Comparison of ENCODE assay signal across 9 cellular contexts in the genomic region with DNA sequence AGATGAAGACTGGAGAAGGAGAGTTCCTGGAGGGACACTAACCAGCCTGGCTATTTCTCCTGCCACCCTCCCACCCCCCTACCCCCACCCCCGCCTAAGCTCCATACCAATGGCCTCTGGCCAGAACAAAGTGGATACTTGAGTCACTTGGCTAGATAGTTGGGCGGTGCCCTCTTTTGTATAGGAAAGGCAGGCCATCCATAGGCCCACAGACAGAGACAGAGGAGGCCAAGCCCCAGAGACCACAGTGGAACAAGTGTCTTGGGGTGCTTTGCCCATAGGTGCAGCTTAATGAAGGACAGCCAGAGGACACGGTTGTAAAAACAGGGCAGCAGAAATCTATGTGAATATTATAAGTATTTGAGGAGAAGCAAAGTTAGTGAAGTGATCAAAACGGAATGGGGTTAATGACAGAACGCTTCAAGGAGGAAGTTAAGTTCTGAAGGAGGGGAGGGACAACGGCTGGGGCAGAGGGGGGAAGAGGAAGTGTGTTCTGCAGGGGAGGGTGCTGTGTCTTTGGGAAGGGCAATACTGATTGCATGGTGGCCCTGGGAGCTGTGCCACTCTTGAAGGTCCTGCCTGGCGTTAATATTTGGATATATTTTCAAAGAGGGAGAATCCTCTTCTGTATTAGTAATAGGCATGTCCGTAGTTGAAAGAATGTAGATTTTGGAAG. TPM values are rescaled to one million over a fixed set of nuclear protein-coding genes. Genes with fewer than 3 reads are reported as not detected.
DNase-seq lines count a peak whose midpoint lies in the region; ATAC-seq lines count a peak whose summit lies in the region.
"Had no signal": no experiment of that assay in that cellular context is flagged by ENCODE, and none has a peak within 500 bp of the region (broad histone marks: within the 10 kb centered on the region; RNA-seq: fewer than 3 reads in every experiment).

No MANE protein-coding gene starts in this region.

- intact Hi-C loops in left colon (cut with DNase I, micrococcal nuclease), result no loop called here

- H3K4me1 Mint-ChIP-seq in T-helper 17 cell, result peaks cover 85% of the 10 kb centered on the region

- peak; percentile 39 for ATAC-seq in HG03066 (IDR thresholded peaks at IDR 0.05; ENCODE audit: low read depth, unreplicated experiment)
- peak; percentile 71 for ATAC-seq in T-helper 17 cell
- ATAC-seq in left colon, result peak; percentile 29
- ATAC-seq: A549 had no signal

- DNase-seq in activated CD4-positive, alpha-beta T cell treated with anti-CD3 and anti-CD28 coated beads for 48 hours, result peak; percentile 34
- no peak for DNase-seq in activated CD4-positive, alpha-beta T cell treated with anti-CD3 and anti-CD28 coated beads, Interleukin-2, amount 50 U/mL, for 48 hours
- DNase-seq in T-helper 17 cell (peak in 1 of 3 donors; percentile 43), left colon (peak in 1 of 2 donors; percentile 54), NCI-H82 treated with DMSO at 0.1 percent for 48 hours (lab: John Stamatoyannopoulos, UW; ENCODE audit: unreplicated experiment) (no peak), GM19238 (ENCODE audit: insufficient read length, low spot score) (no peak), NCI-H2196 treated with DMSO at 0.1 percent for 48 hours (lab: John Stamatoyannopoulos, UW; ENCODE audit: unreplicated experiment) (no peak)

- no peaks in the 10 kb centered on the region for H3K9me3 ChIP-seq in T-helper 17 cell (ENCODE audit: control insufficient read depth, low read length, poor library complexity, severe bottlenecking)
- H3K9me3 ChIP-seq: A549 had no signal

- no peaks in the 10 kb centered on the region for H3K27me3 Mint-ChIP-seq in T-helper 17 cell

- H3K36me3 Mint-ChIP-seq in T-helper 17 cell (ENCODE audit: low read depth), result peaks cover 5% of the 10 kb centered on the region

- H3K4me3 Mint-ChIP-seq in T-helper 17 cell, result peak overlapping the region; percentile 70

- peak overlapping the region; percentile 86 for H3K27ac Mint-ChIP-seq in T-helper 17 cell

RNA-seq across cellular contexts. Expression of a gene that starts 32.7 kb away (rescaled TPM):
- total RNA-seq in T-helper 17 cell (100 to 1,000 TPM; 113 to 117 TPM), left colon (10 to 100 TPM in 1 of 2 donors, 1 to 10 TPM in 1; 5.6 to 10.6 TPM)

Comparison
In these comparisons a context has a peak if more than half of its experiments do, and no peak if none do; other contexts are left out.
1. RNA of a gene that starts 32.7 kb away (total RNA-seq): 113 to 117 TPM in T-helper 17 cell; 5.6 to 10.6 TPM in left colon; every median in the first group is over 4 times any median in the second.
2. Peak in every context shown above with its lines, with median percentiles within 50 percentile points of each other: ATAC-seq.